In genomic region chrX:71671938-71672337, GRCh38 we compare ENCODE assay signal across 26 cellular contexts. TPM values are rescaled to one million over a fixed set of nuclear protein-coding genes. Genes with fewer than 3 reads are reported as not detected.
"Had no signal": no experiment of that assay in that cellular context is flagged by ENCODE, and none has a peak within 500 bp of the region (broad histone marks: within the 10 kb centered on the region; RNA-seq: fewer than 3 reads in every experiment).

No MANE protein-coding gene starts in this region.

- DNase-seq: cortex of kidney; effector CD8-positive, alpha-beta T cell; foreskin melanocyte; head of caudate nucleus; left cardiac atrium; left ventricle myocardium superior; mesenchymal stem cell; midbrain; naive B cell; sigmoid colon; stimulated activated CD4-positive, alpha-beta T cell treated with anti-CD3 and anti-CD28 coated beads, Interleukin-12 subunit alpha, Interleukin-12 subunit beta, amount 100 ng/mL, for 4 hours; stimulated activated naive CD4-positive, alpha-beta T cell treated with Interleukin-2 at 50 U/mL for 16 hours; upper lobe of left lung; uterus had no signal

- H3K4me3 ChIP-seq: dorsolateral prefrontal cortex, hepatocyte, lung, sigmoid colon, skin epidermis, tibial artery, upper lobe of left lung, uterus had no signal

- H3K79me2 ChIP-seq: hepatocyte had no signal

- H3K4me2 ChIP-seq: hepatocyte had no signal

- H3K4me1 ChIP-seq: sigmoid colon, tibial artery, upper lobe of left lung, uterus had no signal

- H3K27me3 ChIP-seq: hepatocyte, sigmoid colon, tibial artery, upper lobe of left lung, uterus had no signal

- ATAC-seq: left cardiac atrium, left ventricle myocardium superior had no signal

- H3K27ac ChIP-seq: dorsolateral prefrontal cortex, hepatocyte, neutrophil, sigmoid colon, skin epidermis, tibial artery, upper lobe of left lung, uterus had no signal

- H3K36me3 ChIP-seq: neutrophil, sigmoid colon, tibial artery, upper lobe of left lung, uterus had no signal

- H3K36me3 Mint-ChIP-seq: naive B cell had no signal

- FAIRE-seq: kidney had no signal

- H3K9me3 ChIP-seq: neutrophil, sigmoid colon, tibial artery, uterus had no signal

- H2AFZ ChIP-seq: hepatocyte had no signal

RNA-seq across cellular contexts. Expression of gene CXorf49, which starts 46.1 kb away (rescaled TPM):
- total RNA-seq: dorsolateral prefrontal cortex, hepatocyte, kidney, left cardiac atrium, left ventricle myocardium superior, lung, osteocyte, pulmonary artery endothelial cell, sigmoid colon, temporal lobe, upper lobe of left lung, uterus had no signal
- polyA plus RNA-seq: esophagus, lung, neural cell, sigmoid colon had no signal

RNA-seq across cellular contexts. Expression of gene CXCR3, which starts 53.6 kb away (rescaled TPM):
- total RNA-seq: hepatocyte, osteocyte, pulmonary artery endothelial cell, sigmoid colon, temporal lobe had no signal
- polyA plus RNA-seq: hepatocyte, neural cell had no signal
